ENCODE assay signal across 16 cellular contexts in the genomic region with DNA sequence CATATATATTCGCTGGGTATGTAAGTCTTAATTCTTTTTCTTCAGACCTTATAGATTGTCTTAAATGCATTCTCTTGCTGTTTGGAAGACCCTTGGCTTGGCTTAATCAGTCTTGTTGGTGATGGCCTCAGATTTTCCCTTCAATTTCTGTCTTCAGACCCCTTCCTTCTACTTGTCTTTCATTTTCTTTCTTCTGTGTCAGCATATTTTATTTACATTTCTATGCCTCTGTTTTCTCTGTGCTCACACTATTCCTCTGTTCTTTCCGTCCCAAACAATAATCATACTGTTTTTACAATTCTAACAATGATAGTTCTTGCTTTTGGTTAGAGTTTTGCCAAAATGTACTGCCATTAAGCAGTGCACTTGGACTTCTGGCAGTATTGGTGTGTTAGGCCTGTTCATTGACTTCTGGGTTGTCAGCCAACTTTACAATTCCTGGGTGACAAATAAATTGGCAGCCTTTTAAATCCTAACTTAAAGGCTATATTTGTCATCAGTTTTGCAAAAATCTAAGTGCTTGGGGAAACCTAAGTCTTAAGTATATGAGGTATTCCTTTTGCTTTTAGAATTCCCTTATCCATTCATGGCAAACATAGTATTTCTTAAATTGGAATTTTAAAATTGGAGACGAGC. TPM values are rescaled to one million over a fixed set of nuclear protein-coding genes. Genes with fewer than 3 reads are reported as not detected.
DNase-seq lines count a peak whose midpoint lies in the region; ATAC-seq, FAIRE-seq and TF ChIP-seq lines count a peak whose summit lies in the region.
"Had no signal": no experiment of that assay in that cellular context is flagged by ENCODE, and none has a peak within 500 bp of the region (broad histone marks: within the 10 kb centered on the region; RNA-seq: fewer than 3 reads in every experiment).

No MANE protein-coding gene starts in this region.

- H3K36me3 ChIP-seq in SJSA1: no peaks in the 10 kb centered on the region; the same call in 1 of the 2 replicates
- H3K36me3 ChIP-seq in fibroblast of lung (ENCODE audit: control insufficient read depth, insufficient read depth, low read length): no peaks in the 10 kb centered on the region
- H3K36me3 ChIP-seq: gastrocnemius medialis, lower lobe of right lung had no signal

- DNase-seq in EH (ENCODE audit: low read depth) (peak; percentile 43), SJSA1 (ENCODE audit: low read depth in 1 of 2, low spot score in 2 of 2) (no peak), fibroblast of lung (ENCODE audit: low read depth in 2 of 2) (peak; percentile 40 to 67), retinal pigment epithelial cell (ENCODE audit: low read depth) (peak; percentile 48), urothelium cell line (ENCODE audit: low spot score) (no peak), NCI-H1436 (lab: John Stamatoyannopoulos, UW) (no peak), islet precursor cell (no peak)
- DNase-seq in activated T-cell treated with anti-CD3 and anti-CD28 coated beads, Interleukin-2, amount 50 U/mL, for 4 hours: no peak
- DNase-seq: activated CD4-positive, alpha-beta T cell treated with anti-CD3 and anti-CD28 coated beads, Interleukin-2, amount 10 ng/mL, durations not matched to agents 7 days and 5 days; activated effector memory CD4-positive, alpha-beta T cell treated with Interleukin-2 at 50 U/mL for 16 hours; gastrocnemius medialis; lower lobe of right lung; NCI-H1417 treated with DMSO at 0.1 percent for 48 hours; NCI-H774 had no signal

- FAIRE-seq in urothelium cell line (lab: Jason Lieb, UNC): no peak
- FAIRE-seq: G401.6 had no signal

- H3K9me3 Mint-ChIP-seq in activated T-cell treated with anti-CD3 and anti-CD28 coated beads, Interleukin-2, amount 50 U/mL, for 4 hours: no peaks in the 10 kb centered on the region
- H3K9me3 Mint-ChIP-seq: activated CD4-positive, alpha-beta T cell treated with anti-CD3 and anti-CD28 coated beads, Interleukin-2, amount 10 ng/mL, durations not matched to agents 7 days and 5 days had no signal

- H4K20me1 ChIP-seq in fibroblast of lung (ENCODE audit: control insufficient read depth, extremely low read depth, insufficient read depth, low read length): no peaks in the 10 kb centered on the region

- no peak overlapping the region for H3K9ac ChIP-seq in fibroblast of lung (ENCODE audit: insufficient read depth, low read length)

- H3K79me2 ChIP-seq in fibroblast of lung (ENCODE audit: control insufficient read depth, insufficient read depth, low read length): peaks cover 43% of the 10 kb centered on the region

- H3K4me3 ChIP-seq in SJSA1: no peak overlapping the region
- peak overlapping the region in 3 of 4 experiments; percentile 23 to 44 (median 37) for H3K4me3 ChIP-seq in fibroblast of lung (replicated peaks in 1 of 4; ENCODE audit: control extremely low read depth in 1 of 4, insufficient read depth in 1 of 4, low read depth in 3 of 4, low read length in 4 of 4)
- H3K4me3 ChIP-seq in retinal pigment epithelial cell (ENCODE audit: low read length): no peak overlapping the region
- H3K4me3 ChIP-seq: gastrocnemius medialis, lower lobe of right lung had no signal

- H3K4me2 ChIP-seq in fibroblast of lung (ENCODE audit: extremely low read depth, insufficient read depth, low read length): peak overlapping the region; percentile 59

- TF ChIP-seq CTCF in fibroblast of lung (conservative IDR thresholded peaks at IDR 0.05 in 1 of 2, IDR thresholded peaks at IDR 0.05 in 1 of 2; ENCODE audit: low read depth in 1 of 2, low read length in 2 of 2): no peak
- TF ChIP-seq CTCF in retinal pigment epithelial cell (conservative IDR thresholded peaks at IDR 0.05; ENCODE audit: low read depth, low read length): no peak

- peaks cover 32% of the 10 kb centered on the region for H3K4me1 Mint-ChIP-seq in activated T-cell treated with anti-CD3 and anti-CD28 coated beads, Interleukin-2, amount 50 U/mL, for 4 hours (ENCODE audit: low read depth)

- H3K4me3 Mint-ChIP-seq in activated T-cell treated with anti-CD3 and anti-CD28 coated beads, Interleukin-2, amount 50 U/mL, for 4 hours: no peak overlapping the region
- H3K4me3 Mint-ChIP-seq: activated CD4-positive, alpha-beta T cell treated with anti-CD3 and anti-CD28 coated beads, Interleukin-2, amount 10 ng/mL, durations not matched to agents 7 days and 5 days had no signal

- H3K4me1 ChIP-seq in SJSA1 (replicated peaks): peaks cover 41% of the 10 kb centered on the region
- H3K4me1 ChIP-seq in fibroblast of lung (ENCODE audit: control insufficient read depth, extremely low read depth, insufficient read depth, low read length): peaks cover 16% of the 10 kb centered on the region

- H3K27me3 Mint-ChIP-seq in activated T-cell treated with anti-CD3 and anti-CD28 coated beads, Interleukin-2, amount 50 U/mL, for 4 hours (ENCODE audit: low read depth): no peaks in the 10 kb centered on the region
- H3K27me3 Mint-ChIP-seq: activated CD4-positive, alpha-beta T cell treated with anti-CD3 and anti-CD28 coated beads, Interleukin-2, amount 10 ng/mL, durations not matched to agents 7 days and 5 days; progenitor cell of endocrine pancreas had no signal

- peaks cover 8% of the 10 kb centered on the region for H3K36me3 Mint-ChIP-seq in activated T-cell treated with anti-CD3 and anti-CD28 coated beads, Interleukin-2, amount 50 U/mL, for 4 hours (ENCODE audit: insufficient read depth)

- H3K27ac ChIP-seq in SJSA1: peak overlapping the region; percentile 17
- peak overlapping the region; percentile 76 for H3K27ac ChIP-seq in fibroblast of lung (ENCODE audit: insufficient read depth, low read length)

- no peak overlapping the region for H2AFZ ChIP-seq in fibroblast of lung (ENCODE audit: low read length)

- no peaks in the 10 kb centered on the region for H3K9me3 ChIP-seq in SJSA1 (replicated peaks)
- no peaks in the 10 kb centered on the region for H3K9me3 ChIP-seq in fibroblast of lung (ENCODE audit: control insufficient read depth, insufficient read depth, low read depth, low read length)
- H3K9me3 ChIP-seq: gastrocnemius medialis, lower lobe of right lung had no signal

- no peaks in the 10 kb centered on the region for H3K27me3 ChIP-seq in SJSA1 (replicated peaks)
- H3K27me3 ChIP-seq in fibroblast of lung (ENCODE audit: control insufficient read depth, insufficient read depth, low read length): no peaks in the 10 kb centered on the region
- H3K27me3 ChIP-seq: gastrocnemius medialis had no signal

- no peak for ATAC-seq in activated T-cell treated with anti-CD3 and anti-CD28 coated beads, Interleukin-2, amount 50 U/mL, for 4 hours

RNA-seq across cellular contexts. Expression of gene SRFBP1, which starts 8.0 kb away (rescaled TPM):
- total RNA-seq in SJSA1 (2014; rRNA removed; shearing (Covaris generic)): 35.1 and 40.6 TPM in 2 replicates
- total RNA-seq in fibroblast of lung: 14.9 and 18.5 TPM in 2 replicates
- polyA plus RNA-seq in fibroblast of lung: 7.0 and 8.0 TPM in 2 replicates
- 5.0 and 5.8 TPM in 2 replicates for polyA plus RNA-seq in fibroblast of lung (2012)
- 0.86 and 2.3 TPM in 2 replicates for polyA minus RNA-seq in fibroblast of lung (ENCODE audit: low replicate concordance)
- total RNA-seq in activated T-cell treated with anti-CD3 and anti-CD28 coated beads, Interleukin-2, amount 50 U/mL, for 4 hours: 10 to 100 TPM; 24.5 to 27.7 (median 26.5) TPM

Comparison
In these comparisons a context has a peak if more than half of its experiments do, and no peak if none do; other contexts are left out.
1. DNase-seq: peak in EH (single experiment), fibroblast of lung (2 of 2) and retinal pigment epithelial cell (single experiment); none in SJSA1 (0 of 2), urothelium cell line (single experiment), NCI-H1436 (single experiment), islet precursor cell (single experiment) and activated T-cell treated with anti-CD3 and anti-CD28 coated beads, Interleukin-2, amount 50 U/mL, for 4 hours (single experiment).
2. H3K4me3 ChIP-seq: peak in fibroblast of lung (3 of 4); none in SJSA1 (single experiment) and retinal pigment epithelial cell (single experiment).